18 cellular contexts compared by ENCODE assay signal in the genomic region with DNA sequence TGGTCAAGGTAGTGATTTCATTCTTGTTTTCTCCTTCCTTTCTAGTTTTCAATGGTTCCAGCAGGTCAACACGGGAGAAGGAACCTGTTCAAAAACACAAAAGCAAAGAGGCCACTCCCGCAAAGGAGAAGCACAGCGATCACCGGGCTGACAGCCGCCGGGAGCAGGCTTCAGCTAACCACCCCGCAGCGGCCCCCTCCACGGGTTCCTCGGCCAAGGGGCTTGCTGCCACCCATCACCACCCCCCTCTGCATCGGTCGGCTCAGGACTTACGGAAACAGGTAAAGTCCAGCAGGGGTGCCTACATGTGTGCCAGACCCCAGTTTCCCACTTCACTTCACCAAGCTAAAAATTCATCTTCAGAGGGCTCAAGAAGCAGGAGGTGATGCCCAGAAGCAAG.
"Had no signal": no experiment of that assay in that cellular context is flagged by ENCODE, and none has a peak within 500 bp of the region (broad histone marks: within the 10 kb centered on the region; RNA-seq: fewer than 3 reads in every experiment).

No MANE protein-coding gene starts in this region.

- H3K9me3 Mint-ChIP-seq: activated naive CD4-positive, alpha-beta T cell treated with anti-CD3 and anti-CD28 coated beads for 36 hours; activated T-cell treated with anti-CD3 and anti-CD28 coated beads, Interleukin-2, amount 50 U/mL, for 4 hours; brain; immature natural killer cell; naive thymus-derived CD8-positive, alpha-beta T cell; neural progenitor cell; T-helper 2 cell treated with Interferon-gamma antibody and Interleukin-4, amounts not matched to agents 5 μg/mL and 100 μg/mL, for 36 hours had no signal

- ATAC-seq: activated T-cell treated with anti-CD3 and anti-CD28 coated beads, Interleukin-2, amount 50 U/mL, for 4 hours; esophagus mucosa; left lung; naive thymus-derived CD8-positive, alpha-beta T cell had no signal

- H3K27me3 Mint-ChIP-seq: brain; naive thymus-derived CD8-positive, alpha-beta T cell had no signal

- H3K27ac Mint-ChIP-seq: activated naive CD4-positive, alpha-beta T cell treated with anti-CD3 and anti-CD28 coated beads for 36 hours; brain; neural progenitor cell; T-helper 2 cell treated with Interferon-gamma antibody and Interleukin-4, amounts not matched to agents 5 μg/mL and 100 μg/mL, for 36 hours had no signal

- DNase-seq: activated naive CD4-positive, alpha-beta T cell treated with anti-CD3 and anti-CD28 coated beads for 36 hours; activated T-cell treated with anti-CD3 and anti-CD28 coated beads, Interleukin-2, amount 50 U/mL, for 4 hours; aorta; effector memory CD4-positive, alpha-beta T cell; foreskin melanocyte; immature natural killer cell; kidney glomerular epithelial cell; naive thymus-derived CD8-positive, alpha-beta T cell; stimulated activated CD4-positive, alpha-beta T cell treated with anti-CD3 and anti-CD28 coated beads, Interleukin-2, amount 100 ng/mL, for 48 hours; stimulated activated CD8-positive, alpha-beta memory T cell treated with anti-CD3 and anti-CD28 coated beads, Interleukin-4, amount 100 ng/mL, for 48 hours; stomach; transverse colon; WERI-Rb-1 had no signal

- H3K4me3 Mint-ChIP-seq: activated naive CD4-positive, alpha-beta T cell treated with anti-CD3 and anti-CD28 coated beads for 36 hours; activated T-cell treated with anti-CD3 and anti-CD28 coated beads, Interleukin-2, amount 50 U/mL, for 4 hours; brain; naive thymus-derived CD8-positive, alpha-beta T cell; neural progenitor cell; T-helper 2 cell treated with Interferon-gamma antibody and Interleukin-4, amounts not matched to agents 5 μg/mL and 100 μg/mL, for 36 hours had no signal
